ENCODE assay signal across 9 cellular contexts in the genomic region with DNA sequence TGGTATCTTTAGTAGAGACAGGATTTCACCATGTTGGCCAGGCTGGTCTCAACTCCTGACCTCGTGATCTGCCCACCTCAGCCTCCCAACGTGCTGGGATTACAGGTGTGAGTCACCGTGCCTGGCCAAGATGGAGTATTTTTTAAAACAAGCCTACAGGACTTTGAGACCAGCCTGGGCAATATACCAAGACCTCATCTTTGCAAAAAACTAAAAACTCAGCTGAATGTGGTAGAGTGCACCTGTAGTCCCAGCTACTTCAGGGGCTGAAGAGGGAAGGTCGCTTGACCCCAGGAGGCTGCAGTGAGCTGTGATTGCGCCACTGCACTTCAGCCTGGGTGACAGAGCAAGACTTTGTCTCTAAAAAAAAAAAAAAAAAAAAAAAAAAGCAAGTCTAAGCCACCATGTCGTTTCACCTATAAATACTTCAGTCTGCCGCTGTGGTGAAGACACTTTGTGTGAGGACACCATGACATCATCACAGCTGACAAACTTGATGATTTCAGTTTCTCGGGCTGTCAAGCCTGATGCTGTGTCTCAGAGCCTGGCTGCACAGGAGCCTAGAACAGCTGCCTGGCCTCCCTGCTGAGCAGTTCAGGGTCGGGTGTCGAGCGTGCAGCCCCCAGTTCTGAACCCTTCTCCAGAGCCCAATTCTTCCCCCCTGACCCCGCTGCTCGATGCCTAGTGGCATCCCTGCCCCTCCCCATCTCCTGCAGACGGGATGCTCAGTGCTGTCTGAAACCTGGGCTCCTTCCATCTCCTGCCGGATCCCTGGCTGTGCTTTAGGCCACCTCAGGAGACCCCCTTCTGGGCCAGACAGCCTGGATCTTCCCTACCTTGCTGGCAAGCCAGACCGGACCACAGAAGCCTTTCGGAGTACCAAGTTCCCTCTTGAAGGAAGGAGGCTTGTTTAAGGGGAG.
DNase-seq lines count a peak whose midpoint lies in the region; ATAC-seq and TF ChIP-seq lines count a peak whose summit lies in the region.
"Had no signal": no experiment of that assay in that cellular context is flagged by ENCODE, and none has a peak within 500 bp of the region (broad histone marks: within the 10 kb centered on the region; RNA-seq: fewer than 3 reads in every experiment).

No MANE protein-coding gene starts in this region.

- peaks cover 3 to 10% (median 8%) of the 10 kb centered on the region in 4 donors for H3K4me1 Mint-ChIP-seq in CD4-positive, alpha-beta memory T cell

- DNase-seq in CD4-positive, alpha-beta memory T cell = peak in 1 of 5 donors; percentile 44
- DNase-seq in NCI-H2171 treated with DMSO at 0.1 percent for 48 hours (lab: John Stamatoyannopoulos, UW) (peak; percentile 69), kidney tubule cell (ENCODE audit: low spot score) (peak; percentile 46), A172 (ENCODE audit: low spot score) (no peak), mucosa of descending colon (no peak)
- DNase-seq in activated CD4-positive, CD25-positive, alpha-beta regulatory T cell treated with anti-CD3 and anti-CD28 coated beads, Interleukin-2, amount 50 U/mL, for 72 hours = no peak

- POLR2A ChIA-PET in CD4-positive, alpha-beta memory T cell (lab: Charles Lee; ENCODE audit: partially characterized antibody) = interaction anchor here (0.7 kb wide), 1 partner anchor 9 kb away, joined by 3 read pairs; no protein-coding TSS in a partner anchor

- CTCF ChIA-PET in CD4-positive, alpha-beta memory T cell (lab: Charles Lee; ENCODE audit: partially characterized antibody) = interaction anchor here (0.7 to 2.9 kb wide), 9 partner anchors 8 to 81 kb away, joined by 3 to 12 read pairs (median 6); no protein-coding TSS in a partner anchor

- no peaks in the 10 kb centered on the region for H3K36me3 ChIP-seq in CD4-positive, alpha-beta memory T cell (ENCODE audit: insufficient read depth, low read length)
- no peaks in the 10 kb centered on the region for H3K36me3 ChIP-seq in mucosa of descending colon (ENCODE audit: low read depth)

- TF ChIP-seq CTCF in mucosa of descending colon (IDR thresholded peaks at IDR 0.05) = no peak

- intact Hi-C loops in CD4-positive, alpha-beta memory T cell (cut with micrococcal nuclease) = no loop called here
- intact Hi-C loops in mucosa of descending colon (cut with DNase I, micrococcal nuclease) = no loop called here

- peak overlapping the region; percentile 29 to 77 (median 60) for H3K4me3 Mint-ChIP-seq in CD4-positive, alpha-beta memory T cell

- no peak overlapping the region for H3K27ac ChIP-seq in CD4-positive, alpha-beta memory T cell (ENCODE audit: low read depth, low read length)

- no peaks in the 10 kb centered on the region for H3K9me3 Mint-ChIP-seq in CD4-positive, alpha-beta memory T cell

- no peaks in the 10 kb centered on the region for H3K9me3 ChIP-seq in CD4-positive, alpha-beta memory T cell (ENCODE audit: control insufficient read depth in 1 of 2, low read length in 2 of 2)
- H3K9me3 ChIP-seq in mucosa of descending colon = no peaks in the 10 kb centered on the region

- peaks cover 14% of the 10 kb centered on the region in 2 donors for H3K27me3 Mint-ChIP-seq in CD4-positive, alpha-beta memory T cell

- no peaks in the 10 kb centered on the region for H3K36me3 Mint-ChIP-seq in CD4-positive, alpha-beta memory T cell

- peak; percentile 55 for ATAC-seq in GM19035 (IDR thresholded peaks at IDR 0.05; ENCODE audit: unreplicated experiment)
- no peak for ATAC-seq in mucosa of descending colon
- ATAC-seq in HG02588 (IDR thresholded peaks at IDR 0.05; ENCODE audit: unreplicated experiment) = no peak

- H3K27me3 ChIP-seq in CD4-positive, alpha-beta memory T cell (ENCODE audit: insufficient read depth, low read length) = peaks cover 13% of the 10 kb centered on the region

- H3K4me1 ChIP-seq in CD4-positive, alpha-beta memory T cell (ENCODE audit: insufficient read depth, low read length) = peaks cover 14% of the 10 kb centered on the region
- H3K4me1 ChIP-seq in mucosa of descending colon (ENCODE audit: low read depth) = peaks cover 11% of the 10 kb centered on the region

- no peak overlapping the region for H3K4me3 ChIP-seq in CD4-positive, alpha-beta memory T cell (ENCODE audit: low read length in 2 of 2)
- no peak overlapping the region for H3K4me3 ChIP-seq in mucosa of descending colon
- H3K4me3 ChIP-seq: lung had no signal

- peak overlapping the region in 1 of 7 donors; percentile 29 for H3K27ac Mint-ChIP-seq in CD4-positive, alpha-beta memory T cell

Comparison
In these comparisons a context has a peak if more than half of its experiments do, and no peak if none do; other contexts are left out.
1. DNase-seq: peak in NCI-H2171 treated with DMSO at 0.1 percent for 48 hours (single experiment) and kidney tubule cell (single experiment); none in A172 (single experiment), mucosa of descending colon (0 of 3) and activated CD4-positive, CD25-positive, alpha-beta regulatory T cell treated with anti-CD3 and anti-CD28 coated beads, Interleukin-2, amount 50 U/mL, for 72 hours (single experiment).